ENCODE assay signal across 23 cellular contexts in the genomic region with DNA sequence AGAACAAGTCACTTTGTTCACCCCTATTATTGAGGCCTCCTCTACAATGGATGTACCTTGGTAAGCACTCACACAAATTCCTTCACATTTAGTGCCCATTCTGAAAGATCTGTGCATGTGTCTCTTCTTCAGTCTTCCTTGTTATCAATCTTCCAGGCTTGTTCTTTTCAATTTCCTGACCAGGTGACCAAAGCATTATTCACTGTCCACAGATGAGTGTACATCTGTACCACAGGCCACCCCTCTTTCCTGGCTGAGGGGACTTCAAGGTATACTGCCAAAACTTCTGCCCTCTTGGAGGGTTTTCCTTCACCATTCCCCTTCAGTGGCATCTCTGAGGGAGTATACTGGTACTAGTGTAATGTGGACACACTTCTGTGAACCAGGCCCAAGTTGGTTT. TPM values are rescaled to one million over a fixed set of nuclear protein-coding genes. Genes with fewer than 3 reads are reported as not detected.
DNase-seq lines count a peak whose midpoint lies in the region; ATAC-seq, FAIRE-seq and TF ChIP-seq lines count a peak whose summit lies in the region.
"Had no signal": no experiment of that assay in that cellular context is flagged by ENCODE, and none has a peak within 500 bp of the region (broad histone marks: within the 10 kb centered on the region; RNA-seq: fewer than 3 reads in every experiment).

No MANE protein-coding gene starts in this region.

- H3K4me3 Mint-ChIP-seq in CD4-positive, alpha-beta memory T cell, result no peak overlapping the region
- H3K4me3 Mint-ChIP-seq: CD4-positive, CD25-positive, alpha-beta regulatory T cell; GM23338; IgD-negative memory B cell had no signal

- no peak for ATAC-seq in IMR-90 (ENCODE audit: low read depth)
- ATAC-seq in PC-3, result no peak
- ATAC-seq: GM23338 had no signal

- peak overlapping the region; percentile 64; the same call in 1 of the 2 replicates for H2AK5ac ChIP-seq in IMR-90 (ENCODE audit: low read depth, low read length)

- peaks cover 5 to 19% (median 7%) of the 10 kb centered on the region in 4 donors for H3K4me1 Mint-ChIP-seq in CD4-positive, alpha-beta memory T cell

- TF ChIP-seq CTCF in IMR-90 (conservative IDR thresholded peaks at IDR 0.05; ENCODE audit: low read depth, low read length) (no peak), PC-3 (conservative IDR thresholded peaks at IDR 0.05; ENCODE audit: low read depth, low read length) (no peak), endothelial cell of umbilical vein (IDR thresholded peaks at IDR 0.05; ENCODE audit: extremely low read depth in 1 of 2, insufficient read depth in 1 of 2, low read depth in 1 of 2, low read length in 2 of 2) (no peak), neutrophil (IDR thresholded peaks at IDR 0.05) (no peak), esophagus squamous epithelium (IDR thresholded peaks at IDR 0.05) (no peak)

- H3K27me3 Mint-ChIP-seq in CD4-positive, alpha-beta memory T cell, result no peaks in the 10 kb centered on the region
- H3K27me3 Mint-ChIP-seq: IgD-negative memory B cell had no signal

- POLR2A ChIA-PET in IMR-90 (lab: Charles Lee; ENCODE audit: unreplicated experiment), result no interaction called here
- POLR2A ChIA-PET in PC-3 (lab: Charles Lee; ENCODE audit: unreplicated experiment), result no interaction called here
- POLR2A ChIA-PET in endothelial cell of umbilical vein (lab: Charles Lee), result no interaction called here
- POLR2A ChIA-PET in CD4-positive, alpha-beta memory T cell (lab: Charles Lee; ENCODE audit: partially characterized antibody), result no interaction called here

- peaks cover 4% of the 10 kb centered on the region for H3K9me3 ChIP-seq in IMR-90 (ENCODE audit: control insufficient read depth, insufficient read depth, low read length)
- H3K9me3 ChIP-seq in PC-3 (ENCODE audit: low read length), result no peaks in the 10 kb centered on the region
- H3K9me3 ChIP-seq in endothelial cell of umbilical vein (replicated peaks; ENCODE audit: control insufficient read depth, insufficient read depth, low read length), result no peaks in the 10 kb centered on the region
- H3K9me3 ChIP-seq in neutrophil, result no peaks in the 10 kb centered on the region
- no peaks in the 10 kb centered on the region for H3K9me3 ChIP-seq in CD4-positive, alpha-beta memory T cell (ENCODE audit: control insufficient read depth in 1 of 2, low read length in 2 of 2)
- H3K9me3 ChIP-seq in esophagus squamous epithelium, result no peaks in the 10 kb centered on the region
- H3K9me3 ChIP-seq: BE2C had no signal

- peak overlapping the region; percentile 6; the same call in 1 of the 2 replicates for H4K5ac ChIP-seq in IMR-90 (ENCODE audit: low read depth, low read length)

- H2BK15ac ChIP-seq in IMR-90 (ENCODE audit: low read depth, low read length), result peak overlapping the region; percentile 87; the same call in 2 of the 3 replicates

- H3K56ac ChIP-seq in IMR-90 (ENCODE audit: extremely low read depth, insufficient read depth, low read length), result no peak overlapping the region

- H3K36me3 ChIP-seq in IMR-90 (ENCODE audit: control insufficient read depth, insufficient read depth, low read length) (no peaks in the 10 kb centered on the region), PC-3 (ENCODE audit: low read depth, low read length) (no peaks in the 10 kb centered on the region), endothelial cell of umbilical vein (ENCODE audit: control insufficient read depth in 2 of 2, extremely low read depth in 1 of 2, insufficient read depth in 2 of 2, low read length in 2 of 2) (no peaks in the 10 kb centered on the region), neutrophil (no peaks in the 10 kb centered on the region), esophagus squamous epithelium (no peaks in the 10 kb centered on the region)
- H3K36me3 ChIP-seq in CD4-positive, alpha-beta memory T cell (ENCODE audit: insufficient read depth, low read length), result no peaks in the 10 kb centered on the region
- H3K36me3 ChIP-seq: BE2C had no signal

- H4K20me1 ChIP-seq in IMR-90 (ENCODE audit: insufficient read depth, low read length) (no peaks in the 10 kb centered on the region), PC-3 (ENCODE audit: low read length) (no peaks in the 10 kb centered on the region), endothelial cell of umbilical vein (replicated peaks; ENCODE audit: control insufficient read depth, extremely low read depth, insufficient read depth, low read length) (no peaks in the 10 kb centered on the region)

- peak overlapping the region; percentile 35 for H2BK5ac ChIP-seq in IMR-90 (ENCODE audit: low read depth, low read length, poor library complexity, severe bottlenecking)

- H3K4me3 ChIP-seq in IMR-90 (ENCODE audit: insufficient read depth, low read depth, low read length) (no peak overlapping the region), PC-3 (ENCODE audit: low read length) (no peak overlapping the region), endothelial cell of umbilical vein (replicated peaks in 1 of 3; ENCODE audit: insufficient read depth in 1 of 3, low read depth in 1 of 3, low read length in 3 of 3) (no peak overlapping the region), neutrophil (ENCODE audit: low read depth in 1 of 2, low read length in 1 of 2) (no peak overlapping the region), esophagus squamous epithelium (no peak overlapping the region)
- H3K4me3 ChIP-seq in CD4-positive, alpha-beta memory T cell (ENCODE audit: low read length in 2 of 2), result no peak overlapping the region
- H3K4me3 ChIP-seq: GM23338 had no signal

- H3K27me3 ChIP-seq in IMR-90 (ENCODE audit: control insufficient read depth, insufficient read depth, low read length), result no peaks in the 10 kb centered on the region
- H3K27me3 ChIP-seq in PC-3 (ENCODE audit: low read length), result no peaks in the 10 kb centered on the region
- no peaks in the 10 kb centered on the region for H3K27me3 ChIP-seq in endothelial cell of umbilical vein (ENCODE audit: control insufficient read depth in 2 of 2, insufficient read depth in 2 of 2, low read length in 2 of 2)
- no peaks in the 10 kb centered on the region for H3K27me3 ChIP-seq in neutrophil
- no peaks in the 10 kb centered on the region for H3K27me3 ChIP-seq in CD4-positive, alpha-beta memory T cell (ENCODE audit: insufficient read depth, low read length)
- H3K27me3 ChIP-seq in esophagus squamous epithelium, result no peaks in the 10 kb centered on the region

- DNase-seq in IMR-90, result no peak
- peak; percentile 9 for DNase-seq in PC-3
- no peak for DNase-seq in endothelial cell of umbilical vein (ENCODE audit: low read depth, low spot score)
- no peak for DNase-seq in nucleus accumbens (lab: John Stamatoyannopoulos, UW)
- no peak for DNase-seq in CD4-positive, alpha-beta memory T cell
- no peak for DNase-seq in dedifferentiated amniotic fluid mesenchymal stem cell (ENCODE audit: extremely low spot score)
- DNase-seq in esophagus squamous epithelium (lab: John Stamatoyannopoulos, UW), result no peak
- DNase-seq: ACHN; BE2C; C1 segment of cervical spinal cord; Caco-2; CD4-positive, CD25-positive, alpha-beta regulatory T cell; GDM1; HCEC 1CT had no signal

- 0 out of 4 replicates have a peak, but pooled peaks cover 0 to 3% of the 10 kb centered on the region in 2 experiments for H3K79me1 ChIP-seq in IMR-90 (ENCODE audit: low read depth in 1 of 2, low read length in 2 of 2)

- H4K8ac ChIP-seq in IMR-90 (ENCODE audit: low read depth in 2 of 2, low read length in 2 of 2), result peak overlapping the region in 1 of 2 experiments; percentile 3; a peak in 1 of 4 replicates

- H2AFZ ChIP-seq in IMR-90 (replicated peaks; ENCODE audit: low read length, poor library complexity) (no peak overlapping the region), PC-3 (ENCODE audit: low read length) (no peak overlapping the region), endothelial cell of umbilical vein (ENCODE audit: low read depth, low read length) (peak overlapping the region; percentile 4)
- H2AFZ ChIP-seq: GM23338 had no signal

- H3K4me2 ChIP-seq in IMR-90 (ENCODE audit: low read depth, low read length) (no peak overlapping the region), PC-3 (ENCODE audit: low read length) (no peak overlapping the region), endothelial cell of umbilical vein (ENCODE audit: insufficient read depth, low read length) (no peak overlapping the region)
- H3K4me2 ChIP-seq: GM23338 had no signal

- peak overlapping the region; percentile 61; the same call in 1 of the 2 replicates for H2BK120ac ChIP-seq in IMR-90 (ENCODE audit: low read depth, low read length)

- H3K79me2 ChIP-seq in PC-3 (ENCODE audit: low read length) (no peaks in the 10 kb centered on the region), endothelial cell of umbilical vein (ENCODE audit: control insufficient read depth, insufficient read depth, low read length) (no peaks in the 10 kb centered on the region)

- no peak overlapping the region for H3K23ac ChIP-seq in IMR-90 (ENCODE audit: low read depth, low read length)

- peak overlapping the region; percentile 68 for H2BK20ac ChIP-seq in IMR-90 (ENCODE audit: low read depth, low read length)

- H2AK9ac ChIP-seq in IMR-90 (replicated peaks; ENCODE audit: low read depth, low read length, poor library complexity), result no peak overlapping the region

- no peaks in the 10 kb centered on the region for H3K9me2 ChIP-seq in PC-3 (replicated peaks; ENCODE audit: low read length)

- H4K91ac ChIP-seq in IMR-90 (ENCODE audit: insufficient read depth, low read depth, low read length), result no peak overlapping the region

- no peak overlapping the region; the same call in 1 of the 2 replicates for H3K18ac ChIP-seq in IMR-90 (ENCODE audit: low read depth, low read length)

- H3K9ac ChIP-seq in IMR-90 (ENCODE audit: low read depth, low read length), result no peak overlapping the region
- no peak overlapping the region for H3K9ac ChIP-seq in PC-3 (ENCODE audit: low read length)
- no peak overlapping the region for H3K9ac ChIP-seq in endothelial cell of umbilical vein (replicated peaks; ENCODE audit: extremely low read depth, insufficient read depth, low read length)

- dilution Hi-C loops in IMR-90 (cut with HindIII; ENCODE audit: low sequenced_read_pairs, unreplicated experiment) (no loop called here), endothelial cell of umbilical vein (cut with MboI; ENCODE audit: extremely low pct_ligation_motif_present, low sequenced_read_pairs) (no loop called here)

- H3K9me3 Mint-ChIP-seq in CD4-positive, alpha-beta memory T cell, result no peaks in the 10 kb centered on the region
- H3K9me3 Mint-ChIP-seq: CD4-positive, CD25-positive, alpha-beta regulatory T cell had no signal

- peaks cover 3% of the 10 kb centered on the region; the same call in 1 of the 2 replicates for H3K9me1 ChIP-seq in IMR-90 (ENCODE audit: insufficient read depth, low read length)
- H3K9me1 ChIP-seq in endothelial cell of umbilical vein (replicated peaks; ENCODE audit: control insufficient read depth, extremely low read depth, insufficient read depth, low read length), result no peaks in the 10 kb centered on the region

- intact Hi-C loops in IMR-90 (cut with micrococcal nuclease), result no loop called here
- intact Hi-C loops in PC-3 (cut with micrococcal nuclease), result no loop called here
- intact Hi-C loops in endothelial cell of umbilical vein (cut with micrococcal nuclease), result loop anchor here (10.0 kb wide), 1 partner anchor 651 kb away; no protein-coding TSS in a partner anchor
- intact Hi-C loops in CD4-positive, alpha-beta memory T cell (cut with micrococcal nuclease), result no loop called here
- intact Hi-C loops in esophagus squamous epithelium (cut with DNase I), result no loop called here

- CTCF ChIA-PET in IMR-90 (lab: Yijun Ruan, JAX) (interaction anchor here (1.5 to 2.4 kb wide), 2 partner anchors 75 to 117 kb away, joined by 4 to 15 read pairs; no protein-coding TSS in a partner anchor), PC-3 (lab: Charles Lee) (interaction anchor here (0.7 kb wide), 1 partner anchor 49 kb away, joined by 3 read pairs; no protein-coding TSS in a partner anchor), endothelial cell of umbilical vein (lab: Charles Lee) (interaction anchor here (1.2 to 1.4 kb wide), 2 partner anchors 19 to 75 kb away, joined by 4 to 6 read pairs; no protein-coding TSS in a partner anchor)
- CTCF ChIA-PET in CD4-positive, alpha-beta memory T cell (lab: Charles Lee; ENCODE audit: partially characterized antibody), result interaction anchor here (7.1 kb wide), 1 partner anchor 76 kb away, joined by 65 read pairs; no protein-coding TSS in a partner anchor

- TF ChIP-seq POLR2A in IMR-90 (IDR thresholded peaks at IDR 0.05; ENCODE audit: low read depth, low read length), result no peak
- TF ChIP-seq POLR2A in endothelial cell of umbilical vein (IDR thresholded peaks at IDR 0.05; ENCODE audit: low read depth, low read length), result no peak
- TF ChIP-seq POLR2A in esophagus squamous epithelium (IDR thresholded peaks at IDR 0.05), result no peak

- no peak for TF ChIP-seq RAD21 in IMR-90 (IDR thresholded peaks at IDR 0.05; ENCODE audit: low read length)

- H3K36me3 Mint-ChIP-seq in CD4-positive, alpha-beta memory T cell, result no peaks in the 10 kb centered on the region
- H3K36me3 Mint-ChIP-seq: CD4-positive, CD25-positive, alpha-beta regulatory T cell had no signal

- in situ Hi-C loops in IMR-90 (cut with MboI; ENCODE audit: low sequenced_read_pairs), result loop anchor here (5.0 to 25.0 kb wide), 4 partner anchors 73 to 633 kb away; no protein-coding TSS in a partner anchor

- H3K4ac ChIP-seq in IMR-90 (ENCODE audit: low read depth, low read length), result peak overlapping the region; percentile 17; the same call in 1 of the 2 replicates

- no peaks in the 10 kb centered on the region for H3F3A ChIP-seq in PC-3 (ENCODE audit: low read length, unreplicated experiment)

- H3K14ac ChIP-seq in IMR-90 (replicated peaks; ENCODE audit: low read depth, low read length), result no peak overlapping the region; the same call in 1 of the 2 replicates

- no peak overlapping the region for H3K27ac Mint-ChIP-seq in CD4-positive, alpha-beta memory T cell
- H3K27ac Mint-ChIP-seq: GM23338 had no signal

- H3K27ac ChIP-seq in IMR-90 (ENCODE audit: insufficient read depth, low read length) (no peak overlapping the region), PC-3 (ENCODE audit: low read length) (no peak overlapping the region), endothelial cell of umbilical vein (ENCODE audit: insufficient read depth, low read depth, low read length) (no peak overlapping the region), neutrophil (peak overlapping the region; percentile 51), esophagus squamous epithelium (no peak overlapping the region)
- no peak overlapping the region for H3K27ac ChIP-seq in CD4-positive, alpha-beta memory T cell (ENCODE audit: low read depth, low read length)
- H3K27ac ChIP-seq: HL-60 had no signal

- BruUV-seq in IMR-90 (replicated peaks; lab: Mats Ljungman, UMichigan), result no TSS peak
- BruUV-seq in PC-3 (replicated peaks; lab: Mats Ljungman, UMichigan), result no TSS peak
- no TSS peak for BruUV-seq in endothelial cell of umbilical vein (replicated peaks; lab: Mats Ljungman, UMichigan)

- H3K4me1 ChIP-seq in IMR-90 (ENCODE audit: control insufficient read depth, insufficient read depth, low read length), result peaks cover 11% of the 10 kb centered on the region
- no peaks in the 10 kb centered on the region; the same call in 1 of the 2 replicates for H3K4me1 ChIP-seq in PC-3 (ENCODE audit: insufficient read depth, low read length)
- H3K4me1 ChIP-seq in endothelial cell of umbilical vein (ENCODE audit: control insufficient read depth, extremely low read depth, insufficient read depth, low read length), result peaks cover 38% of the 10 kb centered on the region
- peaks cover 55 to 58% of the 10 kb centered on the region in 2 experiments for H3K4me1 ChIP-seq in neutrophil (ENCODE audit: control insufficient read depth in 1 of 2, insufficient read depth in 1 of 2, low read depth in 1 of 2, low read length in 1 of 2)
- H3K4me1 ChIP-seq in CD4-positive, alpha-beta memory T cell (ENCODE audit: insufficient read depth, low read length), result peaks cover 5% of the 10 kb centered on the region
- peaks cover 4 to 41% (median 6%) of the 10 kb centered on the region in 3 donors for H3K4me1 ChIP-seq in esophagus squamous epithelium
- H3K4me1 ChIP-seq: BE2C, Caco-2 had no signal

- FAIRE-seq in endothelial cell of umbilical vein (lab: Jason Lieb, UNC), result no peak
- FAIRE-seq: A204.1, D721Med, GM12892, GM18507, HTR-8/SVneo had no signal

RNA-seq across cellular contexts. Expression of a gene that starts 25.5 kb away (rescaled TPM):
- total RNA-seq in IMR-90 (2012; rRNA removed), result 84.8 and 103 TPM in 2 replicates
- 67.6 and 78.4 TPM in 2 replicates for polyA plus RNA-seq in IMR-90 (2012; rRNA removed)
- 45.3 TPM in 2 replicates for polyA plus RNA-seq in IMR-90 (2012; cell fraction: cytosol; rRNA removed)
- 9.8 and 44.1 TPM in 2 replicates for polyA plus RNA-seq in IMR-90 (2012; cell fraction: nucleus; rRNA removed; ENCODE audit: low replicate concordance)
- total RNA-seq in PC-3 (2014; rRNA removed), result 3.1 and 5.5 TPM in 2 replicates
- 138 and 170 TPM in 2 replicates for total RNA-seq in endothelial cell of umbilical vein
- 133 and 153 TPM in 2 replicates for polyA plus RNA-seq in endothelial cell of umbilical vein
- 149 and 161 TPM in 2 replicates for polyA plus RNA-seq in endothelial cell of umbilical vein (2011; cell fraction: cytosol; rRNA removed)
- 72.7 and 88.0 TPM in 2 replicates for polyA plus RNA-seq in endothelial cell of umbilical vein (2011; cell fraction: nucleus; rRNA removed)
- 142 and 165 TPM in 2 replicates for polyA plus RNA-seq in endothelial cell of umbilical vein (2012)
- 165 and 168 TPM in 2 replicates for polyA minus RNA-seq in endothelial cell of umbilical vein
- 75.4 TPM for polyA minus RNA-seq in endothelial cell of umbilical vein (2011; cell fraction: cytosol; rRNA and poly(A)+ RNA removed)
- polyA minus RNA-seq in endothelial cell of umbilical vein (2011; cell fraction: nucleus; rRNA and poly(A)+ RNA removed), result 63.6 and 70.5 TPM in 2 replicates
- total RNA-seq in CD4-positive, alpha-beta memory T cell, result 10 to 100 TPM; 81.2 to 82.8 TPM
- 100 to 1,000 TPM; 188 to 254 TPM for polyA plus RNA-seq in CD4-positive, alpha-beta memory T cell
- total RNA-seq in esophagus squamous epithelium, result 100 to 1,000 TPM in 2 of 4 donors, 10 to 100 TPM in 2; 43.7 to 169 (median 119) TPM
